In genomic region chr2:36971990-36972389, GRCh38 we compare ENCODE assay signal across 19 cellular contexts. TPM values are rescaled to one million over a fixed set of nuclear protein-coding genes. Genes with fewer than 3 reads are reported as not detected.
DNase-seq lines count a peak whose midpoint lies in the region; ATAC-seq, FAIRE-seq and TF ChIP-seq lines count a peak whose summit lies in the region.
"Had no signal": no experiment of that assay in that cellular context is flagged by ENCODE, and none has a peak within 500 bp of the region (broad histone marks: within the 10 kb centered on the region; RNA-seq: fewer than 3 reads in every experiment).

No MANE protein-coding gene starts in this region.

- TF ChIP-seq EP300 in K562 (IDR thresholded peaks at IDR 0.05; ENCODE audit: low read length) = no peak

- H3F3A ChIP-seq in neural progenitor cell (ENCODE audit: low read depth) = no peaks in the 10 kb centered on the region

- no peak for ATAC-seq in K562
- ATAC-seq: CD8-positive, alpha-beta T cell; HCT116 had no signal

- H3K27me3 ChIP-seq in K562 (ENCODE audit: control insufficient read depth in 2 of 2, insufficient read depth in 2 of 2, low read length in 2 of 2) (no peaks in the 10 kb centered on the region), neural progenitor cell (peaks cover 11% of the 10 kb centered on the region)
- H3K27me3 ChIP-seq: BLaER1 had no signal

- peaks cover 15% of the 10 kb centered on the region for H3K4me1 Mint-ChIP-seq in neural progenitor cell

- H3K27ac ChIP-seq in HEK293 (ENCODE audit: extremely low read depth, low read depth, low read length) (no peak overlapping the region), K562 (ENCODE audit: extremely low read depth, low read depth, low read length) (no peak overlapping the region), neural progenitor cell (no peak overlapping the region)
- H3K27ac ChIP-seq: BLaER1, C4-2B, GM23248 had no signal

- H3K4me2 ChIP-seq in K562 (ENCODE audit: insufficient read depth, low read length) = no peak overlapping the region
- H3K4me2 ChIP-seq in neural progenitor cell = no peak overlapping the region
- H3K4me2 ChIP-seq: BLaER1 had no signal

- H3K27me3 Mint-ChIP-seq in neural progenitor cell (ENCODE audit: insufficient read depth, low read depth) = peaks cover 6% of the 10 kb centered on the region
- H3K27me3 Mint-ChIP-seq: B cell had no signal

- no peak overlapping the region for H3K9ac ChIP-seq in K562 (ENCODE audit: insufficient read depth in 1 of 2, low read depth in 2 of 2, low read length in 2 of 2)
- no peak overlapping the region for H3K9ac ChIP-seq in neural progenitor cell
- H3K9ac ChIP-seq: BLaER1, GM23248 had no signal

- H3K4me1 ChIP-seq in HEK293 (ENCODE audit: control insufficient read depth, insufficient read depth, low read length) (peaks cover 11% of the 10 kb centered on the region), K562 (replicated peaks in 1 of 2; ENCODE audit: control insufficient read depth in 2 of 2, insufficient read depth in 2 of 2, low read length in 2 of 2) (peaks cover 3 to 22% of the 10 kb centered on the region in 2 experiments), neural progenitor cell (peaks cover 10% of the 10 kb centered on the region)

- no peak overlapping the region for H3K4me3 ChIP-seq in HEK293 (ENCODE audit: low read depth, low read length)
- H3K4me3 ChIP-seq in K562 = no peak overlapping the region
- no peak overlapping the region for H3K4me3 ChIP-seq in neural progenitor cell
- H3K4me3 ChIP-seq: BLaER1, GM23248 had no signal

- H3K4me3 Mint-ChIP-seq in neural progenitor cell = no peak overlapping the region
- H3K4me3 Mint-ChIP-seq: B cell; CD8-positive, alpha-beta T cell; H9 had no signal

- 0 out of 3 replicates have a peak, but pooled peaks cover 4% of the 10 kb centered on the region for H3K79me2 ChIP-seq in K562 (ENCODE audit: control insufficient read depth, insufficient read depth, low read length)
- H3K79me2 ChIP-seq in neural progenitor cell (ENCODE audit: low read depth) = no peaks in the 10 kb centered on the region

- no peak for FAIRE-seq in K562 (lab: Jason Lieb, UNC)
- FAIRE-seq: GM12892 had no signal

- TF ChIP-seq CTCF in HEK293 (tag by site-specific recombination; IDR thresholded peaks at IDR 0.05) (no peak), K562 (IDR thresholded peaks at IDR 0.05 in 2 of 3, conservative IDR thresholded peaks at IDR 0.05 in 1 of 3; ENCODE audit: insufficient read depth in 2 of 3, low read depth in 1 of 3, low read length in 3 of 3) (no peak), neural progenitor cell (IDR thresholded peaks at IDR 0.05) (no peak)

- no peaks in the 10 kb centered on the region for H3K9me1 ChIP-seq in K562 (ENCODE audit: control insufficient read depth, insufficient read depth, low read length)

- CTCF ChIA-PET in HEK293 (lab: Yijun Ruan, JAX) (no interaction called here), K562 (lab: Yijun Ruan, JAX; ENCODE audit: low intra/inter-chr PET ratio) (no interaction called here)

- peak overlapping the region; percentile 67 for H3K27ac Mint-ChIP-seq in neural progenitor cell
- H3K27ac Mint-ChIP-seq: B cell; CD4-positive, CD25-positive, alpha-beta regulatory T cell; CD8-positive, alpha-beta T cell had no signal

- no peaks in the 10 kb centered on the region for H3K9me3 ChIP-seq in HEK293 (ENCODE audit: control insufficient read depth, insufficient read depth, low read depth, low read length)
- no peaks in the 10 kb centered on the region for H3K9me3 ChIP-seq in K562 (replicated peaks; ENCODE audit: control insufficient read depth, insufficient read depth, low read depth, low read length)
- H3K9me3 ChIP-seq in neural progenitor cell (ENCODE audit: low read depth) = no peaks in the 10 kb centered on the region
- H3K9me3 ChIP-seq: BLaER1, Caco-2 had no signal

- DNase-seq in K562 (ENCODE audit: extremely low read depth in 1 of 4, low spot score in 3 of 4) (no peak), neural progenitor cell (ENCODE audit: low spot score) (no peak), A172 (ENCODE audit: low spot score) (no peak), AG08396 (ENCODE audit: low spot score) (no peak)
- no peak for DNase-seq in activated CD4-positive, alpha-beta T cell treated with anti-CD3 and anti-CD28 coated beads, Interleukin-2, amount 50 U/mL, for 4 hours
- DNase-seq: 8988T; Caco-2; CD4-positive, CD25-positive, alpha-beta regulatory T cell; CD8-positive, alpha-beta T cell; DMS153; DND-41; GM23248; H9 had no signal

- no peaks in the 10 kb centered on the region for H3K9me3 Mint-ChIP-seq in neural progenitor cell
- H3K9me3 Mint-ChIP-seq: CD4-positive, CD25-positive, alpha-beta regulatory T cell; CD8-positive, alpha-beta T cell; H9 had no signal

- no peak for TF ChIP-seq POLR2A in K562 (conservative IDR thresholded peaks at IDR 0.05)

- in situ Hi-C loops in K562 (cut with MboI) = no loop called here

- no TSS peak for BruUV-seq in K562 (replicated peaks; lab: Mats Ljungman, UMichigan)

- no peak for TF ChIP-seq RAD21 in K562 (CRISPR knock-in tag; conservative IDR thresholded peaks at IDR 0.05 in 1 of 2, IDR thresholded peaks at IDR 0.05 in 1 of 2)

- no peaks in the 10 kb centered on the region for H3K36me3 ChIP-seq in HEK293 (ENCODE audit: control insufficient read depth in 2 of 2, insufficient read depth in 1 of 2, low read length in 2 of 2)
- H3K36me3 ChIP-seq in K562 (ENCODE audit: control insufficient read depth, insufficient read depth, low read length) = no peaks in the 10 kb centered on the region
- H3K36me3 ChIP-seq in neural progenitor cell = no peaks in the 10 kb centered on the region
- H3K36me3 ChIP-seq: BLaER1 had no signal

- H3K36me3 Mint-ChIP-seq in neural progenitor cell = no peaks in the 10 kb centered on the region
- H3K36me3 Mint-ChIP-seq: CD4-positive, CD25-positive, alpha-beta regulatory T cell; CD8-positive, alpha-beta T cell had no signal

- intact Hi-C loops in K562 (cut with micrococcal nuclease) = no loop called here

- no peaks in the 10 kb centered on the region for H4K20me1 ChIP-seq in K562 (replicated peaks; ENCODE audit: control insufficient read depth, insufficient read depth, low read length)
- H4K20me1 ChIP-seq in neural progenitor cell (ENCODE audit: low read depth) = no peaks in the 10 kb centered on the region
- H4K20me1 ChIP-seq: BLaER1 had no signal

- POLR2A ChIA-PET in HEK293 (lab: Yijun Ruan, JAX) = no interaction called here
- POLR2A ChIA-PET in K562 (lab: Yijun Ruan, JAX) = interaction anchor here (1.6 kb wide), 1 partner anchor 10 kb away, joined by 4 read pairs; no protein-coding TSS in a partner anchor

- H2AFZ ChIP-seq in K562 (ENCODE audit: low read depth, low read length) (peak overlapping the region; percentile 58; the same call in 1 of the 2 replicates), neural progenitor cell (replicated peaks) (no peak overlapping the region)
- H2AFZ ChIP-seq: GM23248 had no signal

TF ChIP-seq in HEK293, 187 proteins besides CTCF, POLR2A, EP300 and RAD21:
- TF ChIP-seq WT1 (tag by site-specific recombination; IDR thresholded peaks at IDR 0.05) (peak; percentile 47), ZNF157 (tag by site-specific recombination; IDR thresholded peaks at IDR 0.05) (no peak), SCRT2 (tag by site-specific recombination; IDR thresholded peaks at IDR 0.05) (no peak), EGR2 (tag by site-specific recombination; IDR thresholded peaks at IDR 0.05; ENCODE audit: low read depth) (peak; percentile 46; the same call in 1 of the 2 replicates), ZFHX2 (tag by site-specific recombination; conservative IDR thresholded peaks at IDR 0.05) (peak; percentile 75), ZBTB20 (tag by site-specific recombination; IDR thresholded peaks at IDR 0.05) (no peak)

TF ChIP-seq in K562, 482 proteins besides CTCF, POLR2A, EP300 and RAD21:
- TF ChIP-seq PKNOX1 (IDR thresholded peaks at IDR 0.05) (peak; percentile 83), SAFB (IDR thresholded peaks at IDR 0.05; ENCODE audit: borderline replicate concordance, low read depth, low read length) (no peak), MTA2 (IDR thresholded peaks at IDR 0.05; ENCODE audit: low read depth) (no peak), FOSL1 (tag; conservative IDR thresholded peaks at IDR 0.05) (no peak), ZNF384 (IDR thresholded peaks at IDR 0.05; ENCODE audit: low read depth, low read length) (0 out of 2 replicates have a peak, but pooled peaks have one; percentile 26)

RNA-seq across cellular contexts. Expression of gene STRN, which starts 5.7 kb away (rescaled TPM):
- 8.8 and 32.4 TPM in 2 replicates for total RNA-seq in K562 (2011; cell fraction: chromatin; rRNA removed; ENCODE audit: low replicate concordance)
- total RNA-seq in K562 (2011; cell fraction: nucleolus; rRNA removed) = 3.0 and 5.8 TPM in 2 replicates
- total RNA-seq in K562 (2011; cell fraction: nucleoplasm; rRNA removed) = 12.8 and 26.0 TPM in 2 replicates
- total RNA-seq in K562 (2014; rRNA removed) = 12.8 and 13.4 TPM in 2 replicates
- total RNA-seq in K562 (2014; rRNA removed; fragmentation: Illumina TruSeq; extraction: Trizol) = 23.6 and 30.9 TPM in 2 replicates
- 18.1 and 20.0 TPM in 2 replicates for total RNA-seq in K562 (2015; rRNA removed; fragmentation: Illumina TruSeq; extraction: Trizol)
- total RNA-seq in K562 (2021) = 26.4 and 29.1 TPM in 2 replicates
- polyA plus RNA-seq in K562 (2011; rRNA removed) = 24.2 and 31.2 TPM in 2 replicates
- polyA plus RNA-seq in K562 (2011; cell fraction: cytosol; rRNA removed) = 11.4 and 12.9 TPM in 2 replicates
- polyA plus RNA-seq in K562 (2011; cell fraction: nucleus; rRNA removed) = 14.0 and 19.6 TPM in 2 replicates
- 13.4 and 16.0 TPM in 2 replicates for polyA plus RNA-seq in K562 (2012)
- polyA plus RNA-seq in K562 (2014; fragmentation: Illumina TruSeq; extraction: Trizol) = 19.2 and 22.4 TPM in 2 replicates
- 1 to 10 TPM; 1.3 to 1.6 TPM for polyA plus RNA-seq in K562 (2014; fragmentation: Nextera tagmentation; extraction: Ambion mirVana)
- polyA plus RNA-seq in K562 (2014; rRNA removed) = 11.4 and 12.8 TPM in 2 replicates
- polyA minus RNA-seq in K562 (2011; rRNA and poly(A)+ RNA removed) = 82.1 and 87.5 TPM in 2 replicates
- 19.7 and 28.7 TPM in 2 replicates for polyA minus RNA-seq in K562 (2011; cell fraction: cytosol; rRNA and poly(A)+ RNA removed)
- 9.0 and 18.2 TPM in 2 replicates for polyA minus RNA-seq in K562 (2011; cell fraction: nucleus; rRNA and poly(A)+ RNA removed)
- 12.8 and 20.9 TPM in 2 replicates for total RNA-seq in neural progenitor cell (ENCODE audit: low replicate concordance)
- total RNA-seq in A172 (2014; rRNA removed; shearing (Covaris generic)) = 19.4 and 26.1 TPM in 2 replicates
